ENCODE assay signal across 1 cellular context in the genomic region with DNA sequence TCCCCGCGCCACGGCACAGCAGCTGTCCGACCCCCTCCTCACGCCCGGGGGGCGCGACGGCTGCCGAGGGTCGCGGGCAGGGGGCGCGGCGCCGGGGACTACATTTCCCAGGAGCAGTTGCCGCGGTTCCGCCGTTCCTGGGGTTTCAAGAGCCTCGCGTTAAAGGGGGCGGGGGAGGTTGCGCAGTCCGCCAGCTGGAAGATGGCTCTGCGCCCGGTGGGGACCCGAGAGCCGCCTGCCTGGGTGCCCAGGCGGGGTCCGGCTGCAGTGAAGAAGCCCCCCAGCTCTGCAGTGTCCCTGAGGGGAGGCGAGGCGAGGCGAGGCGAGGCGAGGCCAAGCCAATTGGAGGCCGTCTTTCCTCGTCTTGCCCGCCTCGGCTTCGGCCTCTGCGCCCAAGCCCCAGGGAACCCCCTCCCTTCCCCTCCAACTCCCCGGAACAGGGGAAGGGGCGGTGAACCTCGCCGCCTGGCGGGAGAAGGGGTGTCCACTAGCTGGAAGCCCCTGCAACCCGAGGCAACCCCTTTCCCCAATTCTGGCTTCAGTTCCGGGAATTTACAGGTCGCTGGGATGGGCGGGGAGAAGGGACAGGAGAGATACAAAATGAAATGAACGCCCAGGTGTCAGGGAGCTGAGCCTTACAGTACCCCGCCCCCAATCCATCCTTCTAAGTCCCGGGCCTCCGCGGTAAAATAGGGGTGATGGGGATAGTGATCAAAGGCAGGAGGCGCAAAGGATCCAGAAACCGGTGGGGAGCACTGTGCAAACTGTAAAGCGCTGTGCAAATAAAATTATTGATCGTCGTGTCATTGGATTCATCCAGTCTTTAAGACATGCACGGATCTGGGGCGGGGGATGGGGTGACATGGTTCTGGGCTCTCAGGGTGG.
TF ChIP-seq lines count a peak whose summit lies in the region.

No MANE protein-coding gene starts in this region.

TF ChIP-seq in HepG2, 621 proteins besides CTCF, POLR2A, EP300 and RAD21 (continued from another document and continues in another):
- TF ChIP-seq, protein P1, sequence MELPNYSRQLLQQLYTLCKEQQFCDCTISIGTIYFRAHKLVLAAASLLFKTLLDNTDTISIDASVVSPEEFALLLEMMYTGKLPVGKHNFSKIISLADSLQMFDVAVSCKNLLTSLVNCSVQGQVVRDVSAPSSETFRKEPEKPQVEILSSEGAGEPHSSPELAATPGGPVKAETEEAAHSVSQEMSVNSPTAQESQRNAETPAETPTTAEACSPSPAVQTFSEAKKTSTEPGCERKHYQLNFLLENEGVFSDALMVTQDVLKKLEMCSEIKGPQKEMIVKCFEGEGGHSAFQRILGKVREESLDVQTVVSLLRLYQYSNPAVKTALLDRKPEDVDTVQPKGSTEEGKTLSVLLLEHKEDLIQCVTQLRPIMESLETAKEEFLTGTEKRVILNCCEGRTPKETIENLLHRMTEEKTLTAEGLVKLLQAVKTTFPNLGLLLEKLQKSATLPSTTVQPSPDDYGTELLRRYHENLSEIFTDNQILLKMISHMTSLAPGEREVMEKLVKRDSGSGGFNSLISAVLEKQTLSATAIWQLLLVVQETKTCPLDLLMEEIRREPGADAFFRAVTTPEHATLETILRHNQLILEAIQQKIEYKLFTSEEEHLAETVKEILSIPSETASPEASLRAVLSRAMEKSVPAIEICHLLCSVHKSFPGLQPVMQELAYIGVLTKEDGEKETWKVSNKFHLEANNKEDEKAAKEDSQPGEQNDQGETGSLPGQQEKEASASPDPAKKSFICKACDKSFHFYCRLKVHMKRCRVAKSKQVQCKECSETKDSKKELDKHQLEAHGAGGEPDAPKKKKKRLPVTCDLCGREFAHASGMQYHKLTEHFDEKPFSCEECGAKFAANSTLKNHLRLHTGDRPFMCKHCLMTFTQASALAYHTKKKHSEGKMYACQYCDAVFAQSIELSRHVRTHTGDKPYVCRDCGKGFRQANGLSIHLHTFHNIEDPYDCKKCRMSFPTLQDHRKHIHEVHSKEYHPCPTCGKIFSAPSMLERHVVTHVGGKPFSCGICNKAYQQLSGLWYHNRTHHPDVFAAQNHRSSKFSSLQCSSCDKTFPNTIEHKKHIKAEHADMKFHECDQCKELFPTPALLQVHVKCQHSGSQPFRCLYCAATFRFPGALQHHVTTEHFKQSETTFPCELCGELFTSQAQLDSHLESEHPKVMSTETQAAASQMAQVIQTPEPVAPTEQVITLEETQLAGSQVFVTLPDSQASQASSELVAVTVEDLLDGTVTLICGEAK (IDR thresholded peaks at IDR 0.05) = no peak
- TF ChIP-seq, protein P1 (CRISPR knock-in tag; IDR thresholded peaks at IDR 0.05) = no peak; the same call in 1 of the 2 replicates
- TF ChIP-seq, protein P2, sequence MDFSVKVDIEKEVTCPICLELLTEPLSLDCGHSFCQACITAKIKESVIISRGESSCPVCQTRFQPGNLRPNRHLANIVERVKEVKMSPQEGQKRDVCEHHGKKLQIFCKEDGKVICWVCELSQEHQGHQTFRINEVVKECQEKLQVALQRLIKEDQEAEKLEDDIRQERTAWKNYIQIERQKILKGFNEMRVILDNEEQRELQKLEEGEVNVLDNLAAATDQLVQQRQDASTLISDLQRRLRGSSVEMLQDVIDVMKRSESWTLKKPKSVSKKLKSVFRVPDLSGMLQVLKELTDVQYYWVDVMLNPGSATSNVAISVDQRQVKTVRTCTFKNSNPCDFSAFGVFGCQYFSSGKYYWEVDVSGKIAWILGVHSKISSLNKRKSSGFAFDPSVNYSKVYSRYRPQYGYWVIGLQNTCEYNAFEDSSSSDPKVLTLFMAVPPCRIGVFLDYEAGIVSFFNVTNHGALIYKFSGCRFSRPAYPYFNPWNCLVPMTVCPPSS (IDR thresholded peaks at IDR 0.05) = no peak
- TF ChIP-seq, protein P3, sequence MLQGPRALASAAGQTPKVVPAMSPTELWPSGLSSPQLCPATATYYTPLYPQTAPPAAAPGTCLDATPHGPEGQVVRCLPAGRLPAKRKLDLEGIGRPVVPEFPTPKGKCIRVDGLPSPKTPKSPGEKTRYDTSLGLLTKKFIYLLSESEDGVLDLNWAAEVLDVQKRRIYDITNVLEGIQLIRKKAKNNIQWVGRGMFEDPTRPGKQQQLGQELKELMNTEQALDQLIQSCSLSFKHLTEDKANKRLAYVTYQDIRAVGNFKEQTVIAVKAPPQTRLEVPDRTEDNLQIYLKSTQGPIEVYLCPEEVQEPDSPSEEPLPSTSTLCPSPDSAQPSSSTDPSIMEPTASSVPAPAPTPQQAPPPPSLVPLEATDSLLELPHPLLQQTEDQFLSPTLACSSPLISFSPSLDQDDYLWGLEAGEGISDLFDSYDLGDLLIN (CRISPR knock-in tag; IDR thresholded peaks at IDR 0.05; ENCODE audit: borderline replicate concordance) = no peak
- TF ChIP-seq TARDBP (CRISPR knock-in tag; IDR thresholded peaks at IDR 0.05) = 0 out of 2 replicates have a peak, but pooled peaks have one; percentile 57
- no peak for TF ChIP-seq CREB1 (IDR thresholded peaks at IDR 0.05)
- TF ChIP-seq CREB1 (CRISPR knock-in tag; IDR thresholded peaks at IDR 0.05) = peak; percentile 55; the same call in 1 of the 2 replicates
- TF ChIP-seq ZNF235 (CRISPR knock-in tag; IDR thresholded peaks at IDR 0.05; ENCODE audit: borderline replicate concordance) = no peak
- no peak for TF ChIP-seq MYNN (CRISPR knock-in tag; IDR thresholded peaks at IDR 0.05; ENCODE audit: low read depth)
- 0 out of 2 replicates have a peak, but pooled peaks have one; percentile 14 for TF ChIP-seq SP2 (CRISPR knock-in tag; IDR thresholded peaks at IDR 0.05)
- peak; percentile 65; the same call in 1 of the 2 replicates for TF ChIP-seq NCOA1 (CRISPR knock-in tag; IDR thresholded peaks at IDR 0.05)
- TF ChIP-seq TCF7 (IDR thresholded peaks at IDR 0.05; ENCODE audit: low read depth) = peak; percentile 61
- TF ChIP-seq, protein P4, sequence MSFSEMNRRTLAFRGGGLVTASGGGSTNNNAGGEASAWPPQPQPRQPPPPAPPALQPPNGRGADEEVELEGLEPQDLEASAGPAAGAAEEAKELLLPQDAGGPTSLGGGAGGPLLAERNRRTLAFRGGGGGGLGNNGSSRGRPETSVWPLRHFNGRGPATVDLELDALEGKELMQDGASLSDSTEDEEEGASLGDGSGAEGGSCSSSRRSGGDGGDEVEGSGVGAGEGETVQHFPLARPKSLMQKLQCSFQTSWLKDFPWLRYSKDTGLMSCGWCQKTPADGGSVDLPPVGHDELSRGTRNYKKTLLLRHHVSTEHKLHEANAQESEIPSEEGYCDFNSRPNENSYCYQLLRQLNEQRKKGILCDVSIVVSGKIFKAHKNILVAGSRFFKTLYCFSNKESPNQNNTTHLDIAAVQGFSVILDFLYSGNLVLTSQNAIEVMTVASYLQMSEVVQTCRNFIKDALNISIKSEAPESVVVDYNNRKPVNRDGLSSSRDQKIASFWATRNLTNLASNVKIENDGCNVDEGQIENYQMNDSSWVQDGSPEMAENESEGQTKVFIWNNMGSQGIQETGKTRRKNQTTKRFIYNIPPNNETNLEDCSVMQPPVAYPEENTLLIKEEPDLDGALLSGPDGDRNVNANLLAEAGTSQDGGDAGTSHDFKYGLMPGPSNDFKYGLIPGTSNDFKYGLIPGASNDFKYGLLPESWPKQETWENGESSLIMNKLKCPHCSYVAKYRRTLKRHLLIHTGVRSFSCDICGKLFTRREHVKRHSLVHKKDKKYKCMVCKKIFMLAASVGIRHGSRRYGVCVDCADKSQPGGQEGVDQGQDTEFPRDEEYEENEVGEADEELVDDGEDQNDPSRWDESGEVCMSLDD (CRISPR knock-in tag; IDR thresholded peaks at IDR 0.05; ENCODE audit: borderline replicate concordance) = peak; percentile 96
- TF ChIP-seq, protein P5, sequence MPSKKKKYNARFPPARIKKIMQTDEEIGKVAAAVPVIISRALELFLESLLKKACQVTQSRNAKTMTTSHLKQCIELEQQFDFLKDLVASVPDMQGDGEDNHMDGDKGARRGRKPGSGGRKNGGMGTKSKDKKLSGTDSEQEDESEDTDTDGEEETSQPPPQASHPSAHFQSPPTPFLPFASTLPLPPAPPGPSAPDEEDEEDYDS (CRISPR knock-in tag; IDR thresholded peaks at IDR 0.05) = 0 out of 2 replicates have a peak, but pooled peaks have one; percentile 14
- TF ChIP-seq PITX1 (CRISPR knock-in tag; IDR thresholded peaks at IDR 0.05) = peak; percentile 80; the same call in 1 of the 2 replicates
- peak; percentile 49; the same call in 1 of the 2 replicates for TF ChIP-seq KAT2B (IDR thresholded peaks at IDR 0.05; ENCODE audit: borderline replicate concordance, low read depth, low read length)
- TF ChIP-seq NCOA5 (CRISPR knock-in tag; IDR thresholded peaks at IDR 0.05) = no peak
- TF ChIP-seq HIVEP1 (CRISPR knock-in tag; IDR thresholded peaks at IDR 0.05) = peak; percentile 59; the same call in 1 of the 2 replicates
- TF ChIP-seq, protein P6, sequence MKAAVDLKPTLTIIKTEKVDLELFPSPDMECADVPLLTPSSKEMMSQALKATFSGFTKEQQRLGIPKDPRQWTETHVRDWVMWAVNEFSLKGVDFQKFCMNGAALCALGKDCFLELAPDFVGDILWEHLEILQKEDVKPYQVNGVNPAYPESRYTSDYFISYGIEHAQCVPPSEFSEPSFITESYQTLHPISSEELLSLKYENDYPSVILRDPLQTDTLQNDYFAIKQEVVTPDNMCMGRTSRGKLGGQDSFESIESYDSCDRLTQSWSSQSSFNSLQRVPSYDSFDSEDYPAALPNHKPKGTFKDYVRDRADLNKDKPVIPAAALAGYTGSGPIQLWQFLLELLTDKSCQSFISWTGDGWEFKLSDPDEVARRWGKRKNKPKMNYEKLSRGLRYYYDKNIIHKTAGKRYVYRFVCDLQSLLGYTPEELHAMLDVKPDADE (CRISPR knock-in tag; IDR thresholded peaks at IDR 0.05) = no peak
- TF ChIP-seq, protein P7, sequence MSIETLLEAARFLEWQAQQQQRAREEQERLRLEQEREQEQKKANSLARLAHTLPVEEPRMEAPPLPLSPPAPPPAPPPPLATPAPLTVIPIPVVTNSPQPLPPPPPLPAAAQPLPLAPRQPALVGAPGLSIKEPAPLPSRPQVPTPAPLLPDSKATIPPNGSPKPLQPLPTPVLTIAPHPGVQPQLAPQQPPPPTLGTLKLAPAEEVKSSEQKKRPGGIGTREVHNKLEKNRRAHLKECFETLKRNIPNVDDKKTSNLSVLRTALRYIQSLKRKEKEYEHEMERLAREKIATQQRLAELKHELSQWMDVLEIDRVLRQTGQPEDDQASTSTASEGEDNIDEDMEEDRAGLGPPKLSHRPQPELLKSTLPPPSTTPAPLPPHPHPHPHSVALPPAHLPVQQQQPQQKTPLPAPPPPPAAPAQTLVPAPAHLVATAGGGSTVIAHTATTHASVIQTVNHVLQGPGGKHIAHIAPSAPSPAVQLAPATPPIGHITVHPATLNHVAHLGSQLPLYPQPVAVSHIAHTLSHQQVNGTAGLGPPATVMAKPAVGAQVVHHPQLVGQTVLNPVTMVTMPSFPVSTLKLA (IDR thresholded peaks at IDR 0.05) = no peak
- TF ChIP-seq, protein P8, sequence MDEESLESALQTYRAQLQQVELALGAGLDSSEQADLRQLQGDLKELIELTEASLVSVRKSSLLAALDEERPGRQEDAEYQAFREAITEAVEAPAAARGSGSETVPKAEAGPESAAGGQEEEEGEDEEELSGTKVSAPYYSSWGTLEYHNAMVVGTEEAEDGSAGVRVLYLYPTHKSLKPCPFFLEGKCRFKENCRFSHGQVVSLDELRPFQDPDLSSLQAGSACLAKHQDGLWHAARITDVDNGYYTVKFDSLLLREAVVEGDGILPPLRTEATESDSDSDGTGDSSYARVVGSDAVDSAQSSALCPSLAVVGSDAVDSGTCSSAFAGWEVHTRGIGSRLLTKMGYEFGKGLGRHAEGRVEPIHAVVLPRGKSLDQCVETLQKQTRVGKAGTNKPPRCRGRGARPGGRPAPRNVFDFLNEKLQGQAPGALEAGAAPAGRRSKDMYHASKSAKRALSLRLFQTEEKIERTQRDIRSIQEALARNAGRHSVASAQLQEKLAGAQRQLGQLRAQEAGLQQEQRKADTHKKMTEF (CRISPR knock-in tag; IDR thresholded peaks at IDR 0.05) = peak; percentile 66; the same call in 1 of the 2 replicates
- TF ChIP-seq, protein P9, sequence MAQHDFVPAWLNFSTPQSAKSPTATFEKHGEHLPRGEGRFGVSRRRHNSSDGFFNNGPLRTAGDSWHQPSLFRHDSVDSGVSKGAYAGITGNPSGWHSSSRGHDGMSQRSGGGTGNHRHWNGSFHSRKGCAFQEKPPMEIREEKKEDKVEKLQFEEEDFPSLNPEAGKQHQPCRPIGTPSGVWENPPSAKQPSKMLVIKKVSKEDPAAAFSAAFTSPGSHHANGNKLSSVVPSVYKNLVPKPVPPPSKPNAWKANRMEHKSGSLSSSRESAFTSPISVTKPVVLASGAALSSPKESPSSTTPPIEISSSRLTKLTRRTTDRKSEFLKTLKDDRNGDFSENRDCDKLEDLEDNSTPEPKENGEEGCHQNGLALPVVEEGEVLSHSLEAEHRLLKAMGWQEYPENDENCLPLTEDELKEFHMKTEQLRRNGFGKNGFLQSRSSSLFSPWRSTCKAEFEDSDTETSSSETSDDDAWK (CRISPR knock-in tag; IDR thresholded peaks at IDR 0.05) = no peak
- TF ChIP-seq SPEN (CRISPR knock-in tag; IDR thresholded peaks at IDR 0.05; ENCODE audit: low read depth) = peak; percentile 45
- TF ChIP-seq, protein P10, sequence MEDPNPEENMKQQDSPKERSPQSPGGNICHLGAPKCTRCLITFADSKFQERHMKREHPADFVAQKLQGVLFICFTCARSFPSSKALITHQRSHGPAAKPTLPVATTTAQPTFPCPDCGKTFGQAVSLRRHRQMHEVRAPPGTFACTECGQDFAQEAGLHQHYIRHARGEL (CRISPR knock-in tag; IDR thresholded peaks at IDR 0.05) = peak; percentile 34; the same call in 1 of the 2 replicates
